Comparison of ENCODE assay signal across 14 cellular contexts in genomic region chr6:10082385-10082784, GRCh38.
DNase-seq lines count a peak whose midpoint lies in the region; ATAC-seq and TF ChIP-seq lines count a peak whose summit lies in the region.
"Had no signal": no experiment of that assay in that cellular context is flagged by ENCODE, and none has a peak within 500 bp of the region (broad histone marks: within the 10 kb centered on the region; RNA-seq: fewer than 3 reads in every experiment).

No MANE protein-coding gene starts in this region.

- DNase-seq in AML-193 (lab: John Stamatoyannopoulos, UW) (peak; percentile 99), HT1080 (ENCODE audit: low read depth) (peak; percentile 44), PC-3 (peak; percentile 49), globus pallidus (ENCODE audit: low spot score) (peak; percentile 43), uterus (no peak), GOT3 (lab: John Stamatoyannopoulos, UW) (no peak)
- DNase-seq: activated CD4-positive, alpha-beta T cell treated with anti-CD3 and anti-CD28 coated beads for 1 hour; cerebellar nuclear complex; effector memory CD8-positive, alpha-beta T cell; nucleus accumbens; sigmoid colon; stimulated activated CD4-positive, alpha-beta T cell treated with anti-CD3 and anti-CD28 coated beads, Interleukin-1b, Interleukin-23, amount 100 ng/mL, for 48 hours had no signal

- no peak for TF ChIP-seq CTCF in PC-3 (conservative IDR thresholded peaks at IDR 0.05; ENCODE audit: low read depth, low read length)
- TF ChIP-seq CTCF in uterus (IDR thresholded peaks at IDR 0.05): no peak

- no peaks in the 10 kb centered on the region for H3K4me1 ChIP-seq in PC-3 (ENCODE audit: insufficient read depth, low read length)
- H3K4me1 ChIP-seq in uterus: no peaks in the 10 kb centered on the region
- H3K4me1 ChIP-seq: sigmoid colon had no signal

- no peaks in the 10 kb centered on the region for H4K20me1 ChIP-seq in PC-3 (ENCODE audit: low read length)

- no peaks in the 10 kb centered on the region for H3K79me2 ChIP-seq in PC-3 (ENCODE audit: low read length)

- H2AFZ ChIP-seq in PC-3 (ENCODE audit: low read length): no peak overlapping the region

- intact Hi-C loops in PC-3 (cut with micrococcal nuclease) (no loop called here), uterus (cut with DNase I; ENCODE audit: low total_unique reads) (no loop called here)

- no peak overlapping the region for H3K27ac ChIP-seq in PC-3 (ENCODE audit: low read length)
- no peak overlapping the region for H3K27ac ChIP-seq in uterus
- H3K27ac ChIP-seq: sigmoid colon had no signal

- ATAC-seq in PC-3: no peak
- ATAC-seq in HG02981 (IDR thresholded peaks at IDR 0.05; ENCODE audit: unreplicated experiment): no peak
- ATAC-seq in HG02973 (IDR thresholded peaks at IDR 0.05; ENCODE audit: unreplicated experiment): no peak
- ATAC-seq: effector memory CD8-positive, alpha-beta T cell had no signal

- CTCF ChIA-PET in PC-3 (lab: Charles Lee): no interaction called here

- no peaks in the 10 kb centered on the region for H3F3A ChIP-seq in PC-3 (ENCODE audit: low read length, unreplicated experiment)

- BruUV-seq in PC-3 (replicated peaks; lab: Mats Ljungman, UMichigan): no TSS peak

- no peak overlapping the region for H3K4me2 ChIP-seq in PC-3 (ENCODE audit: low read length)

- no peak overlapping the region for H3K9ac ChIP-seq in PC-3 (ENCODE audit: low read length)

- no peak overlapping the region for H3K4me3 ChIP-seq in PC-3 (ENCODE audit: low read length)
- H3K4me3 ChIP-seq in uterus: no peak overlapping the region
- H3K4me3 ChIP-seq: sigmoid colon had no signal

- TF ChIP-seq POLR2A in uterus (IDR thresholded peaks at IDR 0.05): no peak

- H3K36me3 ChIP-seq in PC-3 (ENCODE audit: low read depth, low read length): no peaks in the 10 kb centered on the region
- no peaks in the 10 kb centered on the region for H3K36me3 ChIP-seq in uterus
- H3K36me3 ChIP-seq: sigmoid colon had no signal

- H3K9me3 ChIP-seq in PC-3 (ENCODE audit: low read length) (no peaks in the 10 kb centered on the region), uterus (no peaks in the 10 kb centered on the region)
- H3K9me3 ChIP-seq: sigmoid colon had no signal

- H3K27me3 ChIP-seq in PC-3 (ENCODE audit: low read length) (peaks cover 46% of the 10 kb centered on the region), uterus (no peaks in the 10 kb centered on the region)
- H3K27me3 ChIP-seq: sigmoid colon had no signal

- POLR2A ChIA-PET in PC-3 (lab: Charles Lee; ENCODE audit: unreplicated experiment): no interaction called here

- H3K9me2 ChIP-seq in PC-3 (replicated peaks; ENCODE audit: low read length): no peaks in the 10 kb centered on the region

Comparison
In these comparisons a context has a peak if more than half of its experiments do, and no peak if none do; other contexts are left out.
1. DNase-seq: peak in AML-193 (2 of 2), HT1080 (single experiment), PC-3 (single experiment) and globus pallidus (single experiment); none in uterus (0 of 2) and GOT3 (single experiment).